ENCODE assay signal across 24 cellular contexts in genomic region chr10:112810651-112811215, GRCh38.
A peak's percentile ranks its signal among the peaks of the same experiment; 100 is the strongest.
DNase-seq lines count a peak whose midpoint lies in the region; ATAC-seq, FAIRE-seq and TF ChIP-seq lines count a peak whose summit lies in the region.
"Had no signal": no experiment of that assay in that cellular context is flagged by ENCODE, and none has a peak within 500 bp of the region (broad histone marks: within the 10 kb centered on the region; RNA-seq: fewer than 3 reads in every experiment).

No MANE protein-coding gene starts in this region.

- no peak overlapping the region for H3K56ac ChIP-seq in H1 (replicated peaks; ENCODE audit: insufficient read length, low read depth, low read length)

- H3K23ac ChIP-seq in H1 (ENCODE audit: insufficient read length) (no peak overlapping the region), trophoblast cell (ENCODE audit: low read length) (no peak overlapping the region)

- no peak overlapping the region for H4K5ac ChIP-seq in H1 (ENCODE audit: insufficient read length, low read depth, low read length)

- peak overlapping the region; percentile 58 for H3K4ac ChIP-seq in H1 (replicated peaks; ENCODE audit: insufficient read length, low read depth, low read length)
- peak overlapping the region; percentile 63 for H3K4ac ChIP-seq in trophoblast cell (ENCODE audit: low read depth, low read length)

- POLR2A ChIA-PET in Panc1 (lab: Charles Lee), result no interaction called here
- POLR2A ChIA-PET in H1 (lab: Charles Lee; ENCODE audit: partially characterized antibody), result interaction anchor here (1.2 to 3.5 kb wide), 6 partner anchors 13 to 148 kb away, joined by 3 to 16 read pairs (median 6); no protein-coding TSS in a partner anchor

- H2BK120ac ChIP-seq in H1 (replicated peaks; ENCODE audit: low read depth, low read length) (peak overlapping the region; percentile 45), trophoblast cell (ENCODE audit: insufficient read depth, low read length, poor library complexity) (peak overlapping the region; percentile 97)

- H3K18ac ChIP-seq in H1 (ENCODE audit: extremely low read depth, low read length) (peak overlapping the region; percentile 68), trophoblast cell (ENCODE audit: low read length) (peak overlapping the region; percentile 90)

- no peak for TF ChIP-seq EP300 in H1 (IDR thresholded peaks at IDR 0.05; ENCODE audit: borderline replicate concordance in 1 of 2, low read depth in 2 of 2, low read length in 2 of 2)

- no peak overlapping the region for H3K14ac ChIP-seq in H1 (ENCODE audit: insufficient read length)
- H3K14ac ChIP-seq in trophoblast cell (ENCODE audit: low read length), result peak overlapping the region; percentile 78

- 0 out of 2 replicates have a peak overlapping the region, but pooled peaks have one; percentile 96 for H2BK20ac ChIP-seq in H1 (ENCODE audit: low read length)

- H2AK5ac ChIP-seq in H1 (ENCODE audit: low read depth, low read length), result peak overlapping the region; percentile 92
- peak overlapping the region; percentile 99 for H2AK5ac ChIP-seq in trophoblast cell (ENCODE audit: low read length)

- in situ Hi-C loops in Panc1 (cut with HindIII; ENCODE audit: low pct_unique_long_range_greater_than_20kb, low sequenced_read_pairs) (no loop called here), KBM-7 (cut with MboI; ENCODE audit: low pct_unique_long_range_greater_than_20kb, low sequenced_read_pairs) (no loop called here)

- H3K27ac ChIP-seq in Panc1 (ENCODE audit: low read length) (peak overlapping the region; percentile 65), H1 (ENCODE audit: low read depth, low read length) (no peak overlapping the region), trophoblast cell (ENCODE audit: low read depth, low read length) (peak overlapping the region; percentile 98)
- H3K27ac ChIP-seq: right atrium auricular region had no signal

- intact Hi-C loops in Panc1 (cut with micrococcal nuclease; ENCODE audit: unreplicated experiment), result no loop called here

- no peak overlapping the region; the same call in 1 of the 2 replicates for H4K8ac ChIP-seq in H1 (ENCODE audit: extremely low read depth, insufficient read depth, low read length)
- H4K8ac ChIP-seq in trophoblast cell (ENCODE audit: low read depth, low read length), result peak overlapping the region; percentile 92

- H3K36me3 ChIP-seq in Panc1 (ENCODE audit: control insufficient read depth, insufficient read depth, low read length), result no peaks in the 10 kb centered on the region
- H3K36me3 ChIP-seq in H1 (ENCODE audit: control insufficient read depth in 2 of 4, insufficient read depth in 4 of 4, low read length in 3 of 4), result no peaks in the 10 kb centered on the region; a peak in 1 of 8 replicates
- H3K36me3 ChIP-seq in trophoblast cell (ENCODE audit: control insufficient read depth in 1 of 2, insufficient read depth in 2 of 2, low read length in 2 of 2), result no peaks in the 10 kb centered on the region
- H3K36me3 ChIP-seq: right atrium auricular region, SJCRH30 had no signal

- no peaks in the 10 kb centered on the region for H3K9me3 ChIP-seq in Panc1 (ENCODE audit: control insufficient read depth, insufficient read depth, low read depth, low read length)
- no peaks in the 10 kb centered on the region for H3K9me3 ChIP-seq in H1 (ENCODE audit: insufficient read depth in 2 of 2, low read depth in 1 of 2, low read length in 1 of 2)
- no peaks in the 10 kb centered on the region for H3K9me3 ChIP-seq in trophoblast cell (ENCODE audit: insufficient read depth, low read depth, low read length)
- H3K9me3 ChIP-seq: body of pancreas, gastroesophageal sphincter, right atrium auricular region, SJCRH30 had no signal

- peak overlapping the region; percentile 28 for H4K12ac ChIP-seq in trophoblast cell (ENCODE audit: low read depth, low read length)

- DNase-seq in ELF-1 (ENCODE audit: low read depth, low spot score), result peak; percentile 77
- DNase-seq in Panc1 (ENCODE audit: low read depth, low spot score), result no peak
- no peak for DNase-seq in H1 (ENCODE audit: low read depth in 1 of 2, low spot score in 2 of 2)
- DNase-seq in trophoblast cell, result peak; percentile 94 to 98
- no peak for DNase-seq in NOMO-1 treated with dmso at 0.1 percent for 144 hours (lab: John Stamatoyannopoulos, UW; ENCODE audit: unreplicated experiment)
- no peak for DNase-seq in KBM-7
- no peak for DNase-seq in AML-193 (lab: John Stamatoyannopoulos, UW)
- DNase-seq: activated CD4-positive, alpha-beta T cell treated with anti-CD3 and anti-CD28 coated beads for 36 hours; activated naive CD8-positive, alpha-beta T cell treated with anti-CD3 and anti-CD28 coated beads for 36 hours; body of pancreas; CD4-positive, alpha-beta T cell; DMS 273 treated with DMSO at 0.1 percent for 48 hours; effector memory CD8-positive, alpha-beta T cell; naive thymus-derived CD4-positive, alpha-beta T cell; NCI-H1048; NCI-H187 treated with DMSO at 0.1 percent for 48 hours; NCI-H226; NCI-H82 had no signal

- peak overlapping the region; percentile 93 for H2BK12ac ChIP-seq in H1 (ENCODE audit: low read depth, low read length)
- peak overlapping the region; percentile 89 for H2BK12ac ChIP-seq in trophoblast cell (ENCODE audit: low read length)

- no peaks in the 10 kb centered on the region for H4K20me1 ChIP-seq in H1 (replicated peaks in 1 of 2; ENCODE audit: control insufficient read depth in 1 of 2, insufficient read depth in 2 of 2, low read length in 2 of 2)

- H3K23me2 ChIP-seq in H1 (ENCODE audit: low read depth, low read length), result no peaks in the 10 kb centered on the region

- no peak for FAIRE-seq in H1 (lab: Jason Lieb, UNC)
- FAIRE-seq: HTR-8/SVneo, urothelium cell line had no signal

- H3K9ac ChIP-seq in H1 (replicated peaks in 1 of 4; ENCODE audit: extremely low read depth in 1 of 4, low read depth in 3 of 4, low read length in 3 of 4) (no peak overlapping the region; a peak in 1 of 7 replicates), trophoblast cell (ENCODE audit: low read length) (no peak overlapping the region)

- H3K4me1 ChIP-seq in Panc1 (ENCODE audit: control insufficient read depth, insufficient read depth, low read length) (peaks cover 23% of the 10 kb centered on the region), H1 (replicated peaks in 1 of 4; ENCODE audit: control insufficient read depth in 3 of 4, insufficient read depth in 4 of 4, low read length in 3 of 4) (peaks cover 9 to 40% (median 29%) of the 10 kb centered on the region in 4 experiments), trophoblast cell (ENCODE audit: control insufficient read depth in 1 of 2, insufficient read depth in 2 of 2, low read length in 2 of 2) (peaks cover 51 to 60% of the 10 kb centered on the region in 2 experiments)
- H3K4me1 ChIP-seq: right atrium auricular region had no signal

- no peaks in the 10 kb centered on the region for H3K79me1 ChIP-seq in H1 (ENCODE audit: low read depth, low read length)
- H3K79me1 ChIP-seq in trophoblast cell (ENCODE audit: low read length), result peaks cover 59% of the 10 kb centered on the region

- H2AFZ ChIP-seq in H1 (ENCODE audit: low read length) (no peak overlapping the region), trophoblast cell (ENCODE audit: insufficient read depth, low read length, poor library complexity) (peak overlapping the region; percentile 43)

- no TSS peak for BruUV-seq in Panc1 (replicated peaks; lab: Mats Ljungman, UMichigan)

- H3K27me3 ChIP-seq in Panc1 (ENCODE audit: control insufficient read depth, insufficient read depth, low read length) (no peaks in the 10 kb centered on the region), H1 (replicated peaks in 1 of 4; ENCODE audit: control insufficient read depth in 3 of 4, extremely low read depth in 1 of 4, insufficient read depth in 3 of 4, low read length in 3 of 4) (peaks cover 0 to 5% (median 0%) of the 10 kb centered on the region in 4 experiments; a peak in 1 of 7 replicates), trophoblast cell (ENCODE audit: insufficient read depth, low read length) (no peaks in the 10 kb centered on the region)
- H3K27me3 ChIP-seq: body of pancreas, gastroesophageal sphincter, right atrium auricular region, SJCRH30 had no signal

- H3K4me2 ChIP-seq in H1 (ENCODE audit: insufficient read depth in 1 of 2, low read depth in 2 of 2, low read length in 2 of 2) (no peak overlapping the region), trophoblast cell (ENCODE audit: low read length) (peak overlapping the region; percentile 29)

- H3K79me2 ChIP-seq in H1 (ENCODE audit: control insufficient read depth in 1 of 2, insufficient read depth in 2 of 2, low read length in 2 of 2) (no peaks in the 10 kb centered on the region), trophoblast cell (ENCODE audit: control insufficient read depth, insufficient read depth, low read length, poor library complexity) (peaks cover 3% of the 10 kb centered on the region)

- TF ChIP-seq CTCF in Panc1 (IDR thresholded peaks at IDR 0.05) (no peak), H1 (IDR thresholded peaks at IDR 0.05; ENCODE audit: control extremely low read depth in 1 of 3, insufficient read depth in 1 of 3, low read depth in 1 of 3, low read length in 3 of 3) (no peak)

- H3K4me3 ChIP-seq in Panc1 (ENCODE audit: low read depth in 2 of 2, low read length in 2 of 2) (no peak overlapping the region), H1 (ENCODE audit: extremely low read depth in 1 of 4, insufficient read depth in 2 of 4, low read depth in 3 of 4, low read length in 4 of 4) (no peak overlapping the region), trophoblast cell (ENCODE audit: low read depth, low read length) (no peak overlapping the region)
- H3K4me3 ChIP-seq: body of pancreas, gastroesophageal sphincter, right atrium auricular region, SJCRH30 had no signal

- peak overlapping the region; percentile 42 for H4K91ac ChIP-seq in H1 (replicated peaks; ENCODE audit: insufficient read length, low read length)
- peak overlapping the region; percentile 96 for H4K91ac ChIP-seq in trophoblast cell (ENCODE audit: low read depth, low read length)

- TF ChIP-seq POLR2A in H1 (IDR thresholded peaks at IDR 0.05; ENCODE audit: control extremely low read depth in 1 of 2, low read depth in 2 of 2, low read length in 2 of 2), result no peak

- H2BK15ac ChIP-seq in H1 (ENCODE audit: low read length), result peak overlapping the region; percentile 74

- CTCF ChIA-PET in Panc1 (lab: Charles Lee) (no interaction called here), H1 (lab: Charles Lee; ENCODE audit: partially characterized antibody) (interaction anchor here (0.6 to 1.4 kb wide), 6 partner anchors 10 to 334 kb away, joined by 3 to 5 read pairs (median 3); no protein-coding TSS in a partner anchor)

- ATAC-seq in Panc1 (no peak), HG03457 (IDR thresholded peaks at IDR 0.05; ENCODE audit: unreplicated experiment) (no peak)
- ATAC-seq: activated CD4-positive, alpha-beta T cell treated with anti-CD3 and anti-CD28 coated beads for 36 hours; effector memory CD8-positive, alpha-beta T cell; naive thymus-derived CD4-positive, alpha-beta T cell had no signal

- TF ChIP-seq RAD21 in H1 (IDR thresholded peaks at IDR 0.05 in 1 of 2, conservative IDR thresholded peaks at IDR 0.05 in 1 of 2; ENCODE audit: low read depth in 2 of 2, low read length in 2 of 2), result no peak

- H2BK5ac ChIP-seq in H1 (ENCODE audit: low read depth, low read length) (peak overlapping the region; percentile 60; the same call in 1 of the 2 replicates), trophoblast cell (ENCODE audit: low read depth, low read length, poor library complexity) (peak overlapping the region; percentile 94)

- WGBS in H1 (ENCODE audit: extremely low coverage in 1 of 2, insufficient coverage in 1 of 2, insufficient read length in 1 of 2, insufficient replicate concordance in 2 of 2, low coverage in 1 of 2, low lambda C conversion rate in 2 of 2, missing lambda C conversion rate in 1 of 2), 2 experiments, result 92% methylated on average over 10 of the region's 10 CpGs; no CpG with 5 or more reads in 1 of the 2 experiments
- no CpG with 5 or more reads among the region's 10 CpGs for WGBS in trophoblast cell (ENCODE audit: extremely low coverage, insufficient coverage, insufficient read length)

Comparison
In these comparisons a context has a peak if more than half of its experiments do, and no peak if none do; other contexts are left out.
1. DNase-seq: peak in ELF-1 (single experiment) and trophoblast cell (2 of 2); none in Panc1 (single experiment), H1 (0 of 2), NOMO-1 treated with dmso at 0.1 percent for 144 hours (single experiment), KBM-7 (single experiment) and AML-193 (0 of 2).